ENCODE assay signal across 24 cellular contexts in the genomic region with DNA sequence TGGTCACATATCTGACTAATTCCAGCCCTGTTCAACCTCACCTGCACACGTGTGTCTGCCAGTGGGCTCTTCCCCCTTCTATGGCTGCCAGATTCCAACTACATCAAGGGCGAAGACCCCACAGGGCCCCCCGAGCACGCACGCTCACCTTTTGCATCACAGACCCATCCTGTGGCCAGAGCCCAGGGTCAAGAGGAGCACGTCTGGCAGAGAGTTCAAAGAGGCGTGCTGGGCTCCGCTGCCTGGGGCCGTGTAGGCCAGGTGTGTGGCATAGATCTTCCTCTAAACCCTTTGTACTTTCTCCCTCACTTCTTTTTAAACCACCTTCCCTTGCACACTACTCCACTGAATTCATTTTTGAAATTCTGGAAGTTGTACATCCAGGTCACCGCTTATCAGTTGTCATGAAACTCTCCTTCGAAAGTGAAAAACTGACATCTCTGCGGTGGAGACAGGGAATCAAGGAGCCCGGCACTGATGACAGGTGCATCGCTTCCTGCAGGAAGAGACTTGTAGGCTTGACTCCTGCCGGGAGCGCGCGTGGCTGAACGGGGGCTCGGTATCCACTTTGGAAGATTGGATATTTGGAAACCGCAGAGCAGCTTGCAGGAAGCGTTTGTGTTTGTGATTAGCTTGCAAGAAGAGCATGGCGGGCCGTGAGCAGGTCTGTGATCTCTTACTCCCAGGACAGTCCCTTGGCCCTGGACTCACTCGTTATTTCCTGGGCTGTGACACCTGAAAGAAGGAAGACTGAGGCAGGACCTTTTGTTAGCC.
DNase-seq lines count a peak whose midpoint lies in the region; ATAC-seq, FAIRE-seq and TF ChIP-seq lines count a peak whose summit lies in the region.
"Had no signal": no experiment of that assay in that cellular context is flagged by ENCODE, and none has a peak within 500 bp of the region (broad histone marks: within the 10 kb centered on the region; RNA-seq: fewer than 3 reads in every experiment).

No MANE protein-coding gene starts in this region.

- intact Hi-C loops in spleen (cut with DNase I; ENCODE audit: low total_unique reads): no loop called here

- H3K4me1 Mint-ChIP-seq in nephron progenitor cell: peaks cover 30% of the 10 kb centered on the region
- H3K4me1 Mint-ChIP-seq: B cell; CD4-positive, CD25-positive, alpha-beta regulatory T cell had no signal

- DNase-seq in NCI-H1417 (lab: John Stamatoyannopoulos, UW): peak in 2 of 3 experiments; percentile 16 to 56
- DNase-seq in NCI-H1417 treated with DMSO at 0.1 percent for 48 hours (lab: John Stamatoyannopoulos, UW): no peak
- no peak for DNase-seq in bronchial epithelial cell (ENCODE audit: low read depth)
- DNase-seq in nephron progenitor cell: no peak
- DNase-seq in spleen: peak; percentile 46
- DNase-seq in foreskin keratinocyte: no peak
- DNase-seq in activated gamma-delta T cell (lab: John Stamatoyannopoulos, UW): no peak
- DNase-seq: Caco-2; CD4-positive, CD25-positive, alpha-beta regulatory T cell; CD8-positive, alpha-beta T cell; DMS153; DND-41; GDM1; GOT3; HFFc6 had no signal

- 80 to 91% (median 84%) methylated on average over 25 of the region's 25 CpGs for WGBS in spleen, 5 donors

- peak; percentile 62 for FAIRE-seq in bronchial epithelial cell (lab: Jason Lieb, UNC)
- FAIRE-seq: A204.1, GM12878, H54 had no signal

- H3K36me3 Mint-ChIP-seq in nephron progenitor cell (ENCODE audit: low read depth): no peaks in the 10 kb centered on the region
- H3K36me3 Mint-ChIP-seq: CD4-positive, CD25-positive, alpha-beta regulatory T cell; CD8-positive, alpha-beta T cell had no signal

- no peak overlapping the region for H3K4me3 Mint-ChIP-seq in nephron progenitor cell
- H3K4me3 Mint-ChIP-seq: B cell; CD4-positive, CD25-positive, alpha-beta regulatory T cell; CD8-positive, alpha-beta T cell; HFFc6 had no signal

- H3K27me3 Mint-ChIP-seq in nephron progenitor cell (ENCODE audit: low read depth, poor library complexity): peaks cover 16% of the 10 kb centered on the region
- H3K27me3 Mint-ChIP-seq: B cell had no signal

- peaks cover 6% of the 10 kb centered on the region for H3K9me3 Mint-ChIP-seq in nephron progenitor cell
- H3K9me3 Mint-ChIP-seq: CD8-positive, alpha-beta T cell had no signal

- H3K27me3 ChIP-seq in bronchial epithelial cell (ENCODE audit: control insufficient read depth, insufficient read depth, low read length): no peaks in the 10 kb centered on the region
- H3K27me3 ChIP-seq in spleen (replicated peaks in 1 of 7): no peaks in the 10 kb centered on the region
- peaks cover 4% of the 10 kb centered on the region for H3K27me3 ChIP-seq in foreskin keratinocyte
- H3K27me3 ChIP-seq: BLaER1 had no signal

- H3K27ac Mint-ChIP-seq in nephron progenitor cell: peak overlapping the region; percentile 11
- H3K27ac Mint-ChIP-seq: B cell; CD4-positive, CD25-positive, alpha-beta regulatory T cell; CD8-positive, alpha-beta T cell; HFFc6 had no signal

- peaks cover 0 to 6% (median 0%) of the 10 kb centered on the region in 8 donors for H3K9me3 ChIP-seq in spleen
- H3K9me3 ChIP-seq: Caco-2, HAP-1 had no signal

- no peak for TF ChIP-seq POLR2A in spleen (IDR thresholded peaks at IDR 0.05)

- H3K4me3 ChIP-seq in bronchial epithelial cell (ENCODE audit: low read depth, low read length): no peak overlapping the region
- H3K4me3 ChIP-seq in spleen: no peak overlapping the region
- H3K4me3 ChIP-seq: BLaER1, GM12878, HAP-1 had no signal

- no peak for TF ChIP-seq CTCF in bronchial epithelial cell (IDR thresholded peaks at IDR 0.05; ENCODE audit: insufficient read depth, low read length, severe bottlenecking)
- no peak for TF ChIP-seq CTCF in nephron progenitor cell (IDR thresholded peaks at IDR 0.05)
- TF ChIP-seq CTCF in spleen (IDR thresholded peaks at IDR 0.05 in 8 of 11, conservative IDR thresholded peaks at IDR 0.05 in 3 of 11): no peak
- no peak for TF ChIP-seq CTCF in foreskin keratinocyte (conservative IDR thresholded peaks at IDR 0.05)

- no peak overlapping the region for H3K27ac ChIP-seq in spleen
- no peak overlapping the region for H3K27ac ChIP-seq in foreskin keratinocyte
- H3K27ac ChIP-seq: 22Rv1, BLaER1, C4-2B had no signal

- ATAC-seq in foreskin keratinocyte: no peak
- ATAC-seq in HG03097 (IDR thresholded peaks at IDR 0.05; ENCODE audit: low FRiP score, unreplicated experiment): no peak
- ATAC-seq: CD8-positive, alpha-beta T cell; GM12878 had no signal

- H3K4me1 ChIP-seq in spleen: peaks cover 0 to 2% (median 0%) of the 10 kb centered on the region in 6 donors
- no peaks in the 10 kb centered on the region for H3K4me1 ChIP-seq in foreskin keratinocyte
- H3K4me1 ChIP-seq: Caco-2, HAP-1 had no signal

- H3K36me3 ChIP-seq in bronchial epithelial cell (ENCODE audit: control insufficient read depth, insufficient read depth, low read length) (no peaks in the 10 kb centered on the region), spleen (no peaks in the 10 kb centered on the region)
- H3K36me3 ChIP-seq: BLaER1, HAP-1 had no signal

Comparison
In these comparisons a context has a peak if more than half of its experiments do, and no peak if none do; other contexts are left out.
1. DNase-seq: peak in NCI-H1417 (2 of 3) and spleen (single experiment); none in NCI-H1417 treated with DMSO at 0.1 percent for 48 hours (single experiment), bronchial epithelial cell (single experiment), nephron progenitor cell (single experiment), foreskin keratinocyte (0 of 2) and activated gamma-delta T cell (single experiment).